7 cellular contexts compared by ENCODE assay signal in the genomic region with DNA sequence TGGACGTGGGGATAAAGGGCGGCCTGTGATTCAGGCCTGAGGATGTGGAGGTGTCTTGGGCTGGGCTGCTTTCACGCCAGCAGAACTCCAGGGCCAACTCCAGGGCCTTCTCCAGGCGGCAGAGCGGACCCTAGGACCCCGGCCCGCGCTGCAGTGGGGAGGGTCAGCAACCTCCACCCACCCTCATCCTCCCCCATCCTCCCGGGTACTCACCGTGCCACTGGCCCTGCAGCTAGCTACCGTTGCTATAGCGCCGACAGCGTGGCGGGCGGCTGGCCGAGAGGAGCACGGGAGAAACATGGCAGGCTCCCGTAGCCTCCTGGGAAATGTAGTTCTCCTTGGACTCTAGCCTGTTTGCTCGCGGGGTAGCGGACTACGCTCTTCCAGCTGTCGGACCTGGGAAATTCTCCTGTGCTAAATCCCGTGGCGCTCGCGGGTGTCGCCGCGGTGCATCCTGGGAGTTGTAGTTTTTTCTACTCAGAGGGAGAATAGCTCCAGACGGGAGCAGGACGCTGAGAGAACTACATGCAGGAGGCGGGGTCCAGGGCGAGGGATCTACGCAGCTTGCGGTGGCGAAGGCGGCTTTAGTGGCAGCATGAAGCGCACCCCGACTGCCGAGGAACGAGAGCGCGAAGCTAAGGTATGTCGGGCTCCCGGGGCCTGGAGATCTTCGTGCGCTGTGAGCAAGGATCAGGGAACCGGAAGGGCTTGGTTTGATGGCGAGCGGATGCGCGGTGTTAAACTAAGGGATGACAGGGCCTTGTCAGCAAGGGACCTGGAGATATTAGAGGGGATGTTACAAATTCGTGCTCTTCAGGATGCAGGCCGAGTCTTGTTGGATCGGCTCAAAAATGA.
DNase-seq lines count a peak whose midpoint lies in the region; ATAC-seq lines count a peak whose summit lies in the region.

A gene (plus strand): TSS at position 567 of the 855 bp plus-strand sequence.
A gene (minus strand): TSS at position 270 of the 855 bp plus-strand sequence. CDS start 3,136 bp downstream, outside the sequence.

- peak; percentile 94 for DNase-seq in NCI-H1930 (lab: John Stamatoyannopoulos, UW)
- peak; percentile 98 for DNase-seq in T-helper 9 cell
- DNase-seq in astrocyte of the hippocampus (ENCODE audit: low read depth, low spot score), result peak; percentile 100
- DNase-seq in hippocampal formation (lab: John Stamatoyannopoulos, UW), result peak; percentile 99 to 100
- DNase-seq in retina, result peak; percentile 99

- peak; percentile 98 for ATAC-seq in GM18502 (IDR thresholded peaks at IDR 0.05; ENCODE audit: poor library complexity, unreplicated experiment)
- ATAC-seq in HG02970 (IDR thresholded peaks at IDR 0.05; ENCODE audit: low FRiP score, unreplicated experiment), result peak; percentile 99

Comparison
In these comparisons a context has a peak if more than half of its experiments do, and no peak if none do; other contexts are left out.
1. Peak in every context shown above with its lines: DNase-seq and ATAC-seq.